10 cellular contexts compared by ENCODE assay signal in genomic region chr3:152283492-152284381, GRCh38. TPM values are rescaled to one million over a fixed set of nuclear protein-coding genes. Genes with fewer than 3 reads are reported as not detected.
DNase-seq lines count a peak whose midpoint lies in the region; ATAC-seq and FAIRE-seq lines count a peak whose summit lies in the region.
"Had no signal": no experiment of that assay in that cellular context is flagged by ENCODE, and none has a peak within 500 bp of the region (broad histone marks: within the 10 kb centered on the region; RNA-seq: fewer than 3 reads in every experiment).

No MANE protein-coding gene starts in this region.

- H2BK12ac ChIP-seq in mesenchymal stem cell (ENCODE audit: low read length in 2 of 2) = no peak overlapping the region

- H3K4me3 ChIP-seq in CD4-positive, CD25-positive, alpha-beta regulatory T cell (ENCODE audit: low read depth, low read length) = peak overlapping the region; percentile 100
- H3K4me3 ChIP-seq in mesenchymal stem cell (ENCODE audit: insufficient read depth in 1 of 2, low read depth in 1 of 2, low read length in 2 of 2) = no peak overlapping the region

- no peak overlapping the region for H2AFZ ChIP-seq in mesenchymal stem cell (ENCODE audit: low read depth, low read length)

- H3K18ac ChIP-seq in mesenchymal stem cell (ENCODE audit: low read depth in 1 of 2, low read length in 2 of 2) = no peak overlapping the region

- H2BK5ac ChIP-seq in mesenchymal stem cell (ENCODE audit: low read depth, low read length, poor library complexity, severe bottlenecking) = no peak overlapping the region

- no peak overlapping the region for H2BK15ac ChIP-seq in mesenchymal stem cell (ENCODE audit: low read depth, poor library complexity, severe bottlenecking)

- H3K36me3 ChIP-seq in CD4-positive, CD25-positive, alpha-beta regulatory T cell (ENCODE audit: control insufficient read depth, insufficient read depth, low read length) = no peaks in the 10 kb centered on the region
- H3K36me3 ChIP-seq in mesenchymal stem cell (ENCODE audit: control insufficient read depth in 1 of 2, insufficient read depth in 2 of 2, low read depth in 1 of 2, low read length in 2 of 2) = peaks cover 0 to 3% of the 10 kb centered on the region in 2 experiments

- FAIRE-seq in urothelium cell line (lab: Jason Lieb, UNC) = no peak
- FAIRE-seq: G401.6 had no signal

- H4K91ac ChIP-seq in mesenchymal stem cell (ENCODE audit: low read length) = no peak overlapping the region

- H3K27ac ChIP-seq in CD4-positive, CD25-positive, alpha-beta regulatory T cell (ENCODE audit: insufficient read depth, low read length, poor library complexity, severe bottlenecking) = peak overlapping the region; percentile 74
- no peak overlapping the region for H3K27ac ChIP-seq in mesenchymal stem cell (ENCODE audit: low read length, poor library complexity, severe bottlenecking)

- no peaks in the 10 kb centered on the region for H3K27me3 Mint-ChIP-seq in CD4-positive, CD25-positive, alpha-beta regulatory T cell
- H3K27me3 Mint-ChIP-seq in activated CD8-positive, alpha-beta T cell treated with anti-CD3 and anti-CD28 coated beads, Interleukin-2, amount 10 ng/mL, durations not matched to agents 7 days and 5 days (ENCODE audit: low read depth) = no peaks in the 10 kb centered on the region

- H3K79me1 ChIP-seq in mesenchymal stem cell (replicated peaks; ENCODE audit: low read length, poor library complexity, severe bottlenecking) = no peaks in the 10 kb centered on the region

- no peak for ATAC-seq in CD4-positive, CD25-positive, alpha-beta regulatory T cell (ENCODE audit: low read depth in 2 of 2)
- ATAC-seq in GM21786 (IDR thresholded peaks at IDR 0.05; ENCODE audit: unreplicated experiment) (peak; percentile 33), GM21825 (IDR thresholded peaks at IDR 0.05; ENCODE audit: unreplicated experiment) (no peak), HG03354 (IDR thresholded peaks at IDR 0.05; ENCODE audit: poor library complexity, severe bottlenecking, unreplicated experiment) (no peak)
- no peak for ATAC-seq in activated CD8-positive, alpha-beta T cell treated with anti-CD3 and anti-CD28 coated beads, Interleukin-2, amount 10 ng/mL, durations not matched to agents 7 days and 5 days

- no peaks in the 10 kb centered on the region for H3K27me3 ChIP-seq in CD4-positive, CD25-positive, alpha-beta regulatory T cell (ENCODE audit: control insufficient read depth, insufficient read depth, low read length)
- H3K27me3 ChIP-seq in mesenchymal stem cell (ENCODE audit: control insufficient read depth in 1 of 2, insufficient read depth in 1 of 2, low read length in 2 of 2) = no peaks in the 10 kb centered on the region

- no peaks in the 10 kb centered on the region for H3K9me3 ChIP-seq in CD4-positive, CD25-positive, alpha-beta regulatory T cell (ENCODE audit: control insufficient read depth in 2 of 2, low read length in 2 of 2)
- no peaks in the 10 kb centered on the region for H3K9me3 ChIP-seq in mesenchymal stem cell (ENCODE audit: control insufficient read depth, low read length)

- H3K4ac ChIP-seq in mesenchymal stem cell (ENCODE audit: low read depth in 1 of 2, low read length in 2 of 2) = no peak overlapping the region

- POLR2A ChIA-PET in activated CD8-positive, alpha-beta T cell treated with anti-CD3 and anti-CD28 coated beads, Interleukin-2, amount 10 ng/mL, durations not matched to agents 7 days and 5 days (lab: Charles Lee) = interaction anchor here (0.6 to 1.5 kb wide), 4 partner anchors 14 to 93 kb away, joined by 3 to 7 read pairs (median 3); partner anchors contain the start of gene MBNL1

- no peak overlapping the region for H2BK120ac ChIP-seq in mesenchymal stem cell (ENCODE audit: low read depth, low read length)

- no peak for DNase-seq in CD4-positive, CD25-positive, alpha-beta regulatory T cell
- DNase-seq in activated CD8-positive, alpha-beta T cell treated with anti-CD3 and anti-CD28 coated beads, Interleukin-2, amount 10 ng/mL, durations not matched to agents 7 days and 5 days = no peak
- DNase-seq in mesenchymal stem cell (no peak), urothelium cell line (ENCODE audit: low spot score) (no peak), HUDEP-2 (lab: John Stamatoyannopoulos, UW; ENCODE audit: unreplicated experiment in 76 of 76) (no peak)
- DNase-seq: stimulated activated CD4-positive, alpha-beta T cell treated with anti-CD3 and anti-CD28 coated beads, Interleukin-1b, Interleukin-23, amount 100 ng/mL, for 48 hours had no signal

- H3K4me2 ChIP-seq in mesenchymal stem cell (ENCODE audit: low read length, poor library complexity, severe bottlenecking) = no peak overlapping the region

- peaks cover 55 to 86% (median 72%) of the 10 kb centered on the region in 4 donors for H3K4me1 Mint-ChIP-seq in CD4-positive, CD25-positive, alpha-beta regulatory T cell
- H3K4me1 Mint-ChIP-seq in activated CD8-positive, alpha-beta T cell treated with anti-CD3 and anti-CD28 coated beads, Interleukin-2, amount 10 ng/mL, durations not matched to agents 7 days and 5 days (ENCODE audit: low read depth) = peaks cover 78% of the 10 kb centered on the region

- no peak overlapping the region for H2AK5ac ChIP-seq in mesenchymal stem cell (ENCODE audit: low read length, severe bottlenecking)

- no peak overlapping the region for H3K14ac ChIP-seq in mesenchymal stem cell (ENCODE audit: low read length in 2 of 2)

- H3K4me3 Mint-ChIP-seq in CD4-positive, CD25-positive, alpha-beta regulatory T cell = peak overlapping the region; percentile 73 to 90 (median 77)
- peak overlapping the region; percentile 22 for H3K4me3 Mint-ChIP-seq in activated CD8-positive, alpha-beta T cell treated with anti-CD3 and anti-CD28 coated beads, Interleukin-2, amount 10 ng/mL, durations not matched to agents 7 days and 5 days

- H3K27ac Mint-ChIP-seq in CD4-positive, CD25-positive, alpha-beta regulatory T cell = peak overlapping the region; percentile 79 to 90 (median 88)
- peak overlapping the region; percentile 56 for H3K27ac Mint-ChIP-seq in activated CD8-positive, alpha-beta T cell treated with anti-CD3 and anti-CD28 coated beads, Interleukin-2, amount 10 ng/mL, durations not matched to agents 7 days and 5 days

- no peak overlapping the region for H4K8ac ChIP-seq in mesenchymal stem cell (ENCODE audit: low read length)

- no CpG with 5 or more reads among the region's 2 CpGs for WGBS in mesenchymal stem cell

- CTCF ChIA-PET in activated CD8-positive, alpha-beta T cell treated with anti-CD3 and anti-CD28 coated beads, Interleukin-2, amount 10 ng/mL, durations not matched to agents 7 days and 5 days (lab: Charles Lee) = interaction anchor here (0.7 to 4.9 kb wide), 14 partner anchors 8 to 228 kb away, joined by 3 to 24 read pairs (median 3); no protein-coding TSS in a partner anchor

- peaks cover 91% of the 10 kb centered on the region for H3K4me1 ChIP-seq in CD4-positive, CD25-positive, alpha-beta regulatory T cell (ENCODE audit: control insufficient read depth, insufficient read depth, low read length, poor library complexity, severe bottlenecking)
- H3K4me1 ChIP-seq in mesenchymal stem cell (ENCODE audit: control insufficient read depth, insufficient read depth, low read depth, low read length) = no peaks in the 10 kb centered on the region

- peak overlapping the region; percentile 7 for H3K9ac ChIP-seq in mesenchymal stem cell (ENCODE audit: low read length)

- peaks cover 3% of the 10 kb centered on the region for H3K36me3 Mint-ChIP-seq in CD4-positive, CD25-positive, alpha-beta regulatory T cell
- peaks cover 44% of the 10 kb centered on the region for H3K36me3 Mint-ChIP-seq in activated CD8-positive, alpha-beta T cell treated with anti-CD3 and anti-CD28 coated beads, Interleukin-2, amount 10 ng/mL, durations not matched to agents 7 days and 5 days (ENCODE audit: low read depth)

- H3K23ac ChIP-seq in mesenchymal stem cell (ENCODE audit: low read length in 2 of 2) = no peak overlapping the region

- H3K9me3 Mint-ChIP-seq in CD4-positive, CD25-positive, alpha-beta regulatory T cell = no peaks in the 10 kb centered on the region
- H3K9me3 Mint-ChIP-seq in activated CD8-positive, alpha-beta T cell treated with anti-CD3 and anti-CD28 coated beads, Interleukin-2, amount 10 ng/mL, durations not matched to agents 7 days and 5 days (ENCODE audit: insufficient read depth) = no peaks in the 10 kb centered on the region

RNA-seq across cellular contexts. Expression of gene MBNL1, which starts 15.0 kb away (rescaled TPM):
- total RNA-seq in CD4-positive, CD25-positive, alpha-beta regulatory T cell = 726 TPM
- 100 to 1,000 TPM; 221 to 262 (median 237) TPM for polyA plus RNA-seq in CD4-positive, CD25-positive, alpha-beta regulatory T cell
- 100 to 1,000 TPM; 469 to 504 TPM for total RNA-seq in activated CD8-positive, alpha-beta T cell treated with anti-CD3 and anti-CD28 coated beads, Interleukin-2, amount 10 ng/mL, durations not matched to agents 7 days and 5 days
- 85.7 TPM for polyA plus RNA-seq in mesenchymal stem cell (2013, experiment 1 of 2)
- 85.2 TPM for polyA plus RNA-seq in mesenchymal stem cell (2013, experiment 2 of 2)
